12 cellular contexts compared by ENCODE assay signal in genomic region chr2:158926478-158926948, GRCh38.
DNase-seq lines count a peak whose midpoint lies in the region; TF ChIP-seq lines count a peak whose summit lies in the region.
"Had no signal": no experiment of that assay in that cellular context is flagged by ENCODE, and none has a peak within 500 bp of the region (broad histone marks: within the 10 kb centered on the region; RNA-seq: fewer than 3 reads in every experiment).

No MANE protein-coding gene starts in this region.

- DNase-seq in DMS 273 (lab: John Stamatoyannopoulos, UW; ENCODE audit: unreplicated experiment) = peak; percentile 23
- DNase-seq in DMS 273 treated with DMSO at 0.1 percent for 48 hours (lab: John Stamatoyannopoulos, UW) = no peak
- DNase-seq in NCI-H226 = peak; percentile 81
- DNase-seq in dedifferentiated amniotic fluid mesenchymal stem cell (ENCODE audit: extremely low spot score) = peak; percentile 30
- DNase-seq in retinal pigment epithelial cell (ENCODE audit: low read depth) = peak; percentile 66
- no peak for DNase-seq in NCI-H187 treated with DMSO at 0.1 percent for 48 hours (lab: John Stamatoyannopoulos, UW)
- no peak for DNase-seq in cerebellar cortex (ENCODE audit: low spot score)
- DNase-seq in cerebellar nuclear complex (lab: John Stamatoyannopoulos, UW) = no peak
- DNase-seq: activated CD4-positive, alpha-beta T cell treated with anti-CD3 and anti-CD28 coated beads, Interleukin-2, amount 50 U/mL, for 1 hour; caudate nucleus; KBM-7; posterior cingulate gyrus had no signal

- TF ChIP-seq CTCF in retinal pigment epithelial cell (conservative IDR thresholded peaks at IDR 0.05; ENCODE audit: low read depth, low read length) = no peak

- H3K4me3 ChIP-seq in retinal pigment epithelial cell (ENCODE audit: low read length) = no peak overlapping the region

Comparison
In these comparisons a context has a peak if more than half of its experiments do, and no peak if none do; other contexts are left out.
1. DNase-seq: peak in DMS 273 (single experiment), NCI-H226 (single experiment), dedifferentiated amniotic fluid mesenchymal stem cell (single experiment) and retinal pigment epithelial cell (single experiment); none in DMS 273 treated with DMSO at 0.1 percent for 48 hours (single experiment), NCI-H187 treated with DMSO at 0.1 percent for 48 hours (single experiment), cerebellar cortex (single experiment) and cerebellar nuclear complex (0 of 2).